ENCODE assay signal across 17 cellular contexts in the genomic region with DNA sequence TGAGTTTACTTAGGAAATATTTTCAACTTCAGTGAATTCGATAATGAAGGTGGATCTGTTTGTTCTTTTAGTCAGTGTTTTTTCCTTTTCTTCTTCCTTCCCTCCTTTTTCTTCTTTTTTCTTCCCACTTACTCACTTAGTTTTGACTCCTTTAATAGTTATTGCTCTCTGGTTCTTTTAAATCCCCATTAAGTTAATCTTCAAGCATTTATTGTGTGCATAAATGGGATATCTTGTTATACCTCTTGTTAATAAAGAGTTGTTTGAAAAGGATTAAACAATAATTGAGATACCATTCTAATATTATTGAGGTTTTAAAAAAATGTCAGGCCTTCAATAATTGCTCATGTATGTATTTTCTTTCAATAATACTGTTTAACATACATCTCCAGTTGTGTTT. TPM values are rescaled to one million over a fixed set of nuclear protein-coding genes. Genes with fewer than 3 reads are reported as not detected.
DNase-seq lines count a peak whose midpoint lies in the region; ATAC-seq, FAIRE-seq and TF ChIP-seq lines count a peak whose summit lies in the region.
"Had no signal": no experiment of that assay in that cellular context is flagged by ENCODE, and none has a peak within 500 bp of the region (broad histone marks: within the 10 kb centered on the region; RNA-seq: fewer than 3 reads in every experiment).

No MANE protein-coding gene starts in this region.

- BruUV-seq in IMR-90 (replicated peaks; lab: Mats Ljungman, UMichigan) (no TSS peak), K562 (replicated peaks; lab: Mats Ljungman, UMichigan) (no TSS peak)

- no peaks in the 10 kb centered on the region for H3K27me3 Mint-ChIP-seq in T-helper 2 cell treated with Interferon-gamma antibody and Interleukin-4, amounts not matched to agents 5 μg/mL and 100 μg/mL, for 36 hours (ENCODE audit: low read depth)

- H3K27ac Mint-ChIP-seq in T-helper 2 cell treated with Interferon-gamma antibody and Interleukin-4, amounts not matched to agents 5 μg/mL and 100 μg/mL, for 36 hours, result no peak overlapping the region

- CTCF ChIA-PET in IMR-90 (lab: Yijun Ruan, JAX), result no interaction called here
- CTCF ChIA-PET in K562 (lab: Yijun Ruan, JAX; ENCODE audit: low intra/inter-chr PET ratio), result no interaction called here

- no peak for TF ChIP-seq RAD21 in IMR-90 (IDR thresholded peaks at IDR 0.05; ENCODE audit: low read length)
- no peak for TF ChIP-seq RAD21 in K562 (CRISPR knock-in tag; conservative IDR thresholded peaks at IDR 0.05 in 1 of 2, IDR thresholded peaks at IDR 0.05 in 1 of 2)

- intact Hi-C loops in IMR-90 (cut with micrococcal nuclease), result no loop called here
- intact Hi-C loops in K562 (cut with micrococcal nuclease), result loop anchor here (2.0 kb wide), 1 partner anchor 19 kb away; the partner anchor contains the start of gene STAM
- intact Hi-C loops in pancreas (cut with DNase I), result no loop called here

- peak overlapping the region; percentile 57 for H3K4me3 Mint-ChIP-seq in T-helper 2 cell treated with Interferon-gamma antibody and Interleukin-4, amounts not matched to agents 5 μg/mL and 100 μg/mL, for 36 hours

- H3K14ac ChIP-seq in IMR-90 (replicated peaks; ENCODE audit: low read depth, low read length), result no peak overlapping the region

- dilution Hi-C loops in IMR-90 (cut with HindIII; ENCODE audit: low sequenced_read_pairs, unreplicated experiment), result no loop called here

- H3K4me1 ChIP-seq in IMR-90 (ENCODE audit: control insufficient read depth, insufficient read depth, low read length) (peaks cover 6% of the 10 kb centered on the region), K562 (replicated peaks in 1 of 2; ENCODE audit: control insufficient read depth in 2 of 2, insufficient read depth in 2 of 2, low read length in 2 of 2) (peaks cover 8 to 49% of the 10 kb centered on the region in 2 experiments), pancreas (peaks cover 0 to 11% (median 7%) of the 10 kb centered on the region in 3 donors)

- peak overlapping the region; percentile 65 for H2BK5ac ChIP-seq in IMR-90 (ENCODE audit: low read depth, low read length, poor library complexity, severe bottlenecking)

- peaks cover 38% of the 10 kb centered on the region for H3K36me3 Mint-ChIP-seq in T-helper 2 cell treated with Interferon-gamma antibody and Interleukin-4, amounts not matched to agents 5 μg/mL and 100 μg/mL, for 36 hours (ENCODE audit: low read depth)

- H2AK9ac ChIP-seq in IMR-90 (replicated peaks; ENCODE audit: low read depth, low read length, poor library complexity), result no peak overlapping the region

- peaks cover 31% of the 10 kb centered on the region for H3K4me1 Mint-ChIP-seq in T-helper 2 cell treated with Interferon-gamma antibody and Interleukin-4, amounts not matched to agents 5 μg/mL and 100 μg/mL, for 36 hours (ENCODE audit: low read depth)

- no peak overlapping the region for H3K23ac ChIP-seq in IMR-90 (ENCODE audit: low read depth, low read length)

- H3K36me3 ChIP-seq in IMR-90 (ENCODE audit: control insufficient read depth, insufficient read depth, low read length) (peaks cover 7% of the 10 kb centered on the region), K562 (ENCODE audit: control insufficient read depth, insufficient read depth, low read length) (peaks cover 20% of the 10 kb centered on the region), pancreas (no peaks in the 10 kb centered on the region)

- H3K9me3 ChIP-seq in IMR-90 (ENCODE audit: control insufficient read depth, insufficient read depth, low read length) (no peaks in the 10 kb centered on the region), K562 (replicated peaks; ENCODE audit: control insufficient read depth, insufficient read depth, low read depth, low read length) (no peaks in the 10 kb centered on the region), pancreas (no peaks in the 10 kb centered on the region)

- no peak for TF ChIP-seq EP300 in K562 (IDR thresholded peaks at IDR 0.05; ENCODE audit: low read length)

- in situ Hi-C loops in IMR-90 (cut with MboI; ENCODE audit: low sequenced_read_pairs), result no loop called here
- in situ Hi-C loops in K562 (cut with MboI), result no loop called here
- in situ Hi-C loops in ACHN (cut with HindIII; ENCODE audit: low pct_ligation_motif_present, low pct_unique_long_range_greater_than_20kb, low sequenced_read_pairs), result no loop called here

- H4K20me1 ChIP-seq in IMR-90 (ENCODE audit: insufficient read depth, low read length), result peaks cover 1% of the 10 kb centered on the region; the same call in 1 of the 2 replicates
- no peaks in the 10 kb centered on the region; the same call in 1 of the 2 replicates for H4K20me1 ChIP-seq in K562 (replicated peaks; ENCODE audit: control insufficient read depth, insufficient read depth, low read length)

- H3K4me2 ChIP-seq in IMR-90 (ENCODE audit: low read depth, low read length) (no peak overlapping the region), K562 (ENCODE audit: insufficient read depth, low read length) (no peak overlapping the region; the same call in 1 of the 2 replicates)

- no peak overlapping the region for H3K56ac ChIP-seq in IMR-90 (ENCODE audit: extremely low read depth, insufficient read depth, low read length)

- peaks cover 5% of the 10 kb centered on the region for H3K9me1 ChIP-seq in IMR-90 (ENCODE audit: insufficient read depth, low read length)
- no peaks in the 10 kb centered on the region for H3K9me1 ChIP-seq in K562 (ENCODE audit: control insufficient read depth, insufficient read depth, low read length)

- H4K5ac ChIP-seq in IMR-90 (ENCODE audit: low read depth, low read length), result no peak overlapping the region

- peaks cover 5% of the 10 kb centered on the region for H3K9me3 Mint-ChIP-seq in T-helper 2 cell treated with Interferon-gamma antibody and Interleukin-4, amounts not matched to agents 5 μg/mL and 100 μg/mL, for 36 hours

- no peak overlapping the region for H2BK120ac ChIP-seq in IMR-90 (ENCODE audit: low read depth, low read length)

- H3K4ac ChIP-seq in IMR-90 (ENCODE audit: low read depth, low read length), result no peak overlapping the region

- peaks cover 89% of the 10 kb centered on the region for H3K79me2 ChIP-seq in K562 (ENCODE audit: control insufficient read depth, insufficient read depth, low read length)

- POLR2A ChIA-PET in IMR-90 (lab: Charles Lee; ENCODE audit: unreplicated experiment), result no interaction called here
- POLR2A ChIA-PET in K562 (lab: Yijun Ruan, JAX), result interaction anchor here (0.8 to 1.8 kb wide), 3 partner anchors 10 to 46 kb away, joined by 3 to 8 read pairs (median 4); no protein-coding TSS in a partner anchor

- no peak for TF ChIP-seq POLR2A in IMR-90 (IDR thresholded peaks at IDR 0.05; ENCODE audit: low read depth, low read length)
- TF ChIP-seq POLR2A in K562 (conservative IDR thresholded peaks at IDR 0.05), result no peak

- FAIRE-seq in K562 (lab: Jason Lieb, UNC), result no peak
- peak; percentile 66 for FAIRE-seq in pancreas (lab: Jason Lieb, UNC)
- FAIRE-seq: GM12892 had no signal

- no peak overlapping the region for H2AK5ac ChIP-seq in IMR-90 (ENCODE audit: low read depth, low read length)

- ATAC-seq in IMR-90 (ENCODE audit: low read depth) (no peak), K562 (no peak), pancreas (no peak)
- ATAC-seq: HCT116 had no signal

- H4K8ac ChIP-seq in IMR-90 (ENCODE audit: low read depth in 2 of 2, low read length in 2 of 2), result no peak overlapping the region

- H3K27me3 ChIP-seq in IMR-90 (ENCODE audit: control insufficient read depth, insufficient read depth, low read length) (no peaks in the 10 kb centered on the region), K562 (ENCODE audit: control insufficient read depth in 2 of 2, insufficient read depth in 2 of 2, low read length in 2 of 2) (no peaks in the 10 kb centered on the region), pancreas (no peaks in the 10 kb centered on the region)

- H2AFZ ChIP-seq in IMR-90 (replicated peaks; ENCODE audit: low read length, poor library complexity) (no peak overlapping the region), K562 (ENCODE audit: low read depth, low read length) (no peak overlapping the region)
- H2AFZ ChIP-seq: GM23248 had no signal

- no CpG with 5 or more reads among the region's 1 CpG for WGBS in IMR-90 (ENCODE audit: extremely low coverage in 2 of 2, insufficient read length in 1 of 2), 2 experiments
- WGBS in K562 (ENCODE audit: insufficient coverage, low coverage, missing lambda C conversion rate), result 0% methylated on average over 1 of the region's 1 CpG
- WGBS in pancreas, 2 donors, result 73 to 80% methylated on average over 1 of the region's 1 CpG

- peaks cover 28 to 54% of the 10 kb centered on the region in 2 experiments for H3K79me1 ChIP-seq in IMR-90 (ENCODE audit: low read depth in 1 of 2, low read length in 2 of 2)

- H2BK15ac ChIP-seq in IMR-90 (ENCODE audit: low read depth, low read length), result no peak overlapping the region

- H3K4me3 ChIP-seq in IMR-90 (ENCODE audit: insufficient read depth, low read depth, low read length) (no peak overlapping the region), K562 (no peak overlapping the region), pancreas (no peak overlapping the region)
- H3K4me3 ChIP-seq: GM23248 had no signal

- DNase-seq in T-helper 2 cell treated with Interferon-gamma antibody and Interleukin-4, amounts not matched to agents 5 μg/mL and 100 μg/mL, for 36 hours (ENCODE audit: low spot score), result no peak
- DNase-seq in T-helper 2 cell (no peak), IMR-90 (no peak), K562 (ENCODE audit: extremely low read depth in 1 of 4, low spot score in 3 of 4) (no peak), pancreas (no peak), SKM-1 treated with dmso at 0.1 percent for 144 hours (lab: John Stamatoyannopoulos, UW; ENCODE audit: unreplicated experiment) (no peak), COR-L47 (lab: John Stamatoyannopoulos, UW) (no peak), ACHN (no peak)
- DNase-seq: C1 segment of cervical spinal cord, DMS79 treated with DMSO at 0.1 percent for 48 hours, GM23248, NCI-H1436, NCI-H2081, NCI-H524 had no signal

- H3K18ac ChIP-seq in IMR-90 (ENCODE audit: low read depth, low read length), result no peak overlapping the region

- no peak for TF ChIP-seq CTCF in IMR-90 (conservative IDR thresholded peaks at IDR 0.05; ENCODE audit: low read depth, low read length)
- TF ChIP-seq CTCF in K562 (IDR thresholded peaks at IDR 0.05 in 2 of 3, conservative IDR thresholded peaks at IDR 0.05 in 1 of 3; ENCODE audit: insufficient read depth in 2 of 3, low read depth in 1 of 3, low read length in 3 of 3), result no peak
- no peak for TF ChIP-seq CTCF in pancreas (IDR thresholded peaks at IDR 0.05)

- no peak overlapping the region for H3K9ac ChIP-seq in IMR-90 (ENCODE audit: low read depth, low read length)
- H3K9ac ChIP-seq in K562 (ENCODE audit: insufficient read depth in 1 of 2, low read depth in 2 of 2, low read length in 2 of 2), result peak overlapping the region in 1 of 2 experiments; percentile 68; a peak in 2 of 4 replicates
- H3K9ac ChIP-seq: GM23248 had no signal

- H3K27ac ChIP-seq in IMR-90 (ENCODE audit: insufficient read depth, low read length), result peak overlapping the region; percentile 16; the same call in 1 of the 2 replicates
- H3K27ac ChIP-seq in K562 (ENCODE audit: extremely low read depth, low read depth, low read length), result peak overlapping the region; percentile 63; the same call in 2 of the 3 replicates
- H3K27ac ChIP-seq in pancreas, result no peak overlapping the region
- H3K27ac ChIP-seq: 22Rv1, GM23248 had no signal

- H4K91ac ChIP-seq in IMR-90 (ENCODE audit: insufficient read depth, low read depth, low read length), result no peak overlapping the region

- no peak overlapping the region for H2BK20ac ChIP-seq in IMR-90 (ENCODE audit: low read depth, low read length)

RNA-seq across cellular contexts. Expression of gene STAM, which starts 19.5 kb away (rescaled TPM):
- total RNA-seq in IMR-90 (2012; rRNA removed) (22.9 and 31.9 TPM in 2 replicates), K562 (2014; rRNA removed) (13.8 and 19.7 TPM in 2 replicates), K562 (2014; rRNA removed; fragmentation: Illumina TruSeq; extraction: Trizol) (30.9 and 32.5 TPM in 2 replicates), K562 (2015; rRNA removed; fragmentation: Illumina TruSeq; extraction: Trizol) (27.2 and 28.9 TPM in 2 replicates), K562 (2021) (25.1 and 26.7 TPM in 2 replicates), pancreas (10 to 100 TPM in 4 of 6 donors, 1 to 10 TPM in 2; 8.4 to 15.4 (median 12.2) TPM)
- polyA plus RNA-seq in IMR-90 (2012; rRNA removed) (23.3 and 24.6 TPM in 2 replicates), K562 (2011; rRNA removed) (26.4 and 30.5 TPM in 2 replicates), K562 (2014; fragmentation: Illumina TruSeq; extraction: Trizol) (28.7 and 33.5 TPM in 2 replicates), K562 (2014; fragmentation: Nextera tagmentation; extraction: Ambion mirVana) (10 to 100 TPM; 21.3 to 25.9 TPM), K562 (2014; rRNA removed) (17.8 and 20.1 TPM in 2 replicates), pancreas (1 to 10 TPM; 5.4 to 7.7 TPM)
- polyA plus RNA-seq in IMR-90 (2012; cell fraction: cytosol; rRNA removed), result 9.1 and 9.3 TPM in 2 replicates
- 10.0 and 25.1 TPM in 2 replicates for polyA plus RNA-seq in IMR-90 (2012; cell fraction: nucleus; rRNA removed; ENCODE audit: low replicate concordance)
- 43.5 and 111 TPM in 2 replicates for total RNA-seq in K562 (2011; cell fraction: chromatin; rRNA removed; ENCODE audit: low replicate concordance)
- 26.8 and 30.9 TPM in 2 replicates for total RNA-seq in K562 (2011; cell fraction: nucleolus; rRNA removed)
- total RNA-seq in K562 (2011; cell fraction: nucleoplasm; rRNA removed), result 39.2 and 43.8 TPM in 2 replicates
- polyA plus RNA-seq in K562 (2011; cell fraction: cytosol; rRNA removed), result 20.9 and 24.4 TPM in 2 replicates
- 26.2 and 37.4 TPM in 2 replicates for polyA plus RNA-seq in K562 (2011; cell fraction: nucleus; rRNA removed)
- 14.6 and 16.2 TPM in 2 replicates for polyA plus RNA-seq in K562 (2012)
- 53.1 and 55.6 TPM in 2 replicates for polyA minus RNA-seq in K562 (2011; rRNA and poly(A)+ RNA removed)
- polyA minus RNA-seq in K562 (2011; cell fraction: cytosol; rRNA and poly(A)+ RNA removed), result 14.7 and 16.5 TPM in 2 replicates
- 43.2 and 79.5 TPM in 2 replicates for polyA minus RNA-seq in K562 (2011; cell fraction: nucleus; rRNA and poly(A)+ RNA removed)

RNA-seq across cellular contexts. Expression of gene HACD1, which starts 46.3 kb away (rescaled TPM):
- 10.0 and 23.6 TPM in 2 replicates for total RNA-seq in IMR-90 (2012; rRNA removed)
- polyA plus RNA-seq in IMR-90 (2012; rRNA removed), result 17.8 and 24.9 TPM in 2 replicates
- 10.3 and 14.4 TPM in 2 replicates for polyA plus RNA-seq in IMR-90 (2012; cell fraction: cytosol; rRNA removed)
- polyA plus RNA-seq in IMR-90 (2012; cell fraction: nucleus; rRNA removed; ENCODE audit: low replicate concordance), result 7.9 and 16.2 TPM in 2 replicates
- 2.8 and 4.8 TPM in 2 replicates for total RNA-seq in K562 (2011; cell fraction: chromatin; rRNA removed; ENCODE audit: low replicate concordance)
- 1.3 and 2.0 TPM in 2 replicates for total RNA-seq in K562 (2011; cell fraction: nucleolus; rRNA removed)
- total RNA-seq in K562 (2011; cell fraction: nucleoplasm; rRNA removed), result 3.2 and 4.5 TPM in 2 replicates
- total RNA-seq in K562 (2014; rRNA removed), result 2.2 and 2.5 TPM in 2 replicates
- total RNA-seq in K562 (2014; rRNA removed; fragmentation: Illumina TruSeq; extraction: Trizol), result 2.0 and 2.4 TPM in 2 replicates
- 2.0 and 2.5 TPM in 2 replicates for total RNA-seq in K562 (2015; rRNA removed; fragmentation: Illumina TruSeq; extraction: Trizol)
- total RNA-seq in K562 (2021), result 1.1 and 2.4 TPM in 2 replicates
- polyA plus RNA-seq in K562 (2011; rRNA removed), result 2.4 and 4.5 TPM in 2 replicates
- 1.5 and 1.7 TPM in 2 replicates for polyA plus RNA-seq in K562 (2011; cell fraction: cytosol; rRNA removed)
- polyA plus RNA-seq in K562 (2011; cell fraction: nucleus; rRNA removed), result 2.4 TPM in 2 replicates
- polyA plus RNA-seq in K562 (2012), result 2.3 and 2.6 TPM in 2 replicates
- polyA plus RNA-seq in K562 (2014; fragmentation: Illumina TruSeq; extraction: Trizol), result 1.8 and 1.9 TPM in 2 replicates
- polyA plus RNA-seq in K562 (2014; fragmentation: Nextera tagmentation; extraction: Ambion mirVana), result 1 to 10 TPM in 1 of 2 experiments, under 1 TPM in 1; 0.99 to 1.0 TPM
- polyA plus RNA-seq in K562 (2014; rRNA removed), result 4.2 and 4.3 TPM in 2 replicates
- 1.2 and 2.1 TPM in 2 replicates for polyA minus RNA-seq in K562 (2011; rRNA and poly(A)+ RNA removed)
- polyA minus RNA-seq in K562 (2011; cell fraction: cytosol; rRNA and poly(A)+ RNA removed), result not detected in 2 replicates
- polyA minus RNA-seq in K562 (2011; cell fraction: nucleus; rRNA and poly(A)+ RNA removed), result 0.54 and 1.2 TPM in 2 replicates
- 1 to 10 TPM in 4 of 6 donors, under 1 TPM in 2; 0.46 to 8.2 (median 2.8) TPM for total RNA-seq in pancreas
- polyA plus RNA-seq in pancreas, result 1 to 10 TPM; 3.7 to 6.0 TPM

Comparison
In these comparisons a context has a peak if more than half of its experiments do, and no peak if none do; other contexts are left out.
1. H3K27ac ChIP-seq: peak in IMR-90 (single experiment) and K562 (single experiment); none in pancreas (0 of 4).